Comparison of ENCODE assay signal across 30 cellular contexts in the genomic region with DNA sequence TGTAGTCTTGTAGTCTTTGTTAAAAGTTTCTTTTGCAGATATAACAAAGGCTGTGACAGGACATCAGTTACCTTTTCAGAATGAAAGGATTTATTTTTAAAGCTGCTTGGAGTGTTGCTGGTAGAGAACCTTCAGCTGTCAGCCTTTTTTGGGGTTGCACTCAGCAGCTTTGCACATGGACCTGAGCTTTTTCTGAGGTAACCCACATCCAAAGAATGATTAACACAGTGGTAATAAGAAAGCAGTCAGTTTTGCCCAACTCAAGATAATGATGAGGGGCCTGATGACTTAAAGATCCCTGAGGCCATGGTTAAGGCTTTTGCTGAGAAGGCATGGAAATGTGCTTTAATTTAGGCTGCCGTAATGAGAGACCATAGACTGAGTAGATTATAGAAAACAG.
A peak's percentile ranks its signal among the peaks of the same experiment; 100 is the strongest.
DNase-seq lines count a peak whose midpoint lies in the region; ATAC-seq and TF ChIP-seq lines count a peak whose summit lies in the region.
"Had no signal": no experiment of that assay in that cellular context is flagged by ENCODE, and none has a peak within 500 bp of the region (broad histone marks: within the 10 kb centered on the region; RNA-seq: fewer than 3 reads in every experiment).

No MANE protein-coding gene starts in this region.

- intact Hi-C loops in transverse colon (cut with DNase I; ENCODE audit: low total_unique reads), result no loop called here
- intact Hi-C loops in CD4-positive, alpha-beta T cell (cut with DNase I, micrococcal nuclease), result no loop called here

- H3K27me3 Mint-ChIP-seq in CD4-positive, alpha-beta T cell, result no peaks in the 10 kb centered on the region
- no peaks in the 10 kb centered on the region for H3K27me3 Mint-ChIP-seq in T-cell
- H3K27me3 Mint-ChIP-seq: activated naive CD8-positive, alpha-beta T cell treated with anti-CD3 and anti-CD28 coated beads, Interleukin-2, amount 50 U/mL, for 24 hours; activated T-cell treated with anti-CD3 and anti-CD28 coated beads, Interleukin-2, amount 50 U/mL, for 24 hours; dendritic cell treated with granulocyte-macrophage colony-stimulating factor and Interleukin-4, amounts not matched to agents 40 ng/mL and 50 ng/mL, for 4 days; memory B cell had no signal

- no peak overlapping the region for H3K4me3 ChIP-seq in transverse colon
- H3K4me3 ChIP-seq: esophagus squamous epithelium, stomach, thyroid gland had no signal

- no peaks in the 10 kb centered on the region for H3K36me3 ChIP-seq in transverse colon
- H3K36me3 ChIP-seq: esophagus squamous epithelium, stomach, thyroid gland had no signal

- no peaks in the 10 kb centered on the region for H3K4me1 Mint-ChIP-seq in CD4-positive, alpha-beta T cell (ENCODE audit: low read depth)
- H3K4me1 Mint-ChIP-seq in T-cell, result no peaks in the 10 kb centered on the region
- H3K4me1 Mint-ChIP-seq: activated naive CD8-positive, alpha-beta T cell treated with anti-CD3 and anti-CD28 coated beads, Interleukin-2, amount 50 U/mL, for 24 hours; immature natural killer cell; memory B cell had no signal

- no peaks in the 10 kb centered on the region for H3K4me1 ChIP-seq in transverse colon
- H3K4me1 ChIP-seq: esophagus squamous epithelium, parathyroid adenoma, stomach, thyroid gland had no signal

- no peaks in the 10 kb centered on the region for H3K9me3 ChIP-seq in transverse colon
- H3K9me3 ChIP-seq in CD4-positive, alpha-beta T cell (ENCODE audit: control insufficient read depth, low read length), result no peaks in the 10 kb centered on the region
- H3K9me3 ChIP-seq: esophagus squamous epithelium, SK-N-SH, stomach, thyroid gland had no signal

- H3K27ac Mint-ChIP-seq in CD4-positive, alpha-beta T cell, result no peak overlapping the region
- no peak overlapping the region for H3K27ac Mint-ChIP-seq in T-cell
- H3K27ac Mint-ChIP-seq: activated naive CD8-positive, alpha-beta T cell treated with anti-CD3 and anti-CD28 coated beads, Interleukin-2, amount 50 U/mL, for 24 hours; activated T-cell treated with anti-CD3 and anti-CD28 coated beads, Interleukin-2, amount 50 U/mL, for 24 hours; dendritic cell treated with granulocyte-macrophage colony-stimulating factor and Interleukin-4, amounts not matched to agents 40 ng/mL and 50 ng/mL, for 4 days; immature natural killer cell; memory B cell had no signal

- ATAC-seq in GM18502 (IDR thresholded peaks at IDR 0.05; ENCODE audit: poor library complexity, unreplicated experiment) (peak; percentile 47), GM19438 (IDR thresholded peaks at IDR 0.05; ENCODE audit: low read depth, unreplicated experiment) (peak; percentile 75), HG02759 (IDR thresholded peaks at IDR 0.05; ENCODE audit: unreplicated experiment) (peak; percentile 50), HG03342 (IDR thresholded peaks at IDR 0.05; ENCODE audit: unreplicated experiment) (peak; percentile 58), T-cell (replicated peaks in 1 of 4) (no peak)
- ATAC-seq in CD4-positive, alpha-beta T cell (ENCODE audit: poor library complexity), result no peak
- ATAC-seq: activated naive CD8-positive, alpha-beta T cell treated with anti-CD3 and anti-CD28 coated beads, Interleukin-2, amount 50 U/mL, for 24 hours; left lobe of liver had no signal

- no peaks in the 10 kb centered on the region for H3K36me3 Mint-ChIP-seq in CD4-positive, alpha-beta T cell (ENCODE audit: low read depth)
- H3K36me3 Mint-ChIP-seq in T-cell, result no peaks in the 10 kb centered on the region
- H3K36me3 Mint-ChIP-seq: immature natural killer cell, memory B cell had no signal

- POLR2A ChIA-PET in CD4-positive, alpha-beta T cell (lab: Charles Lee), result no interaction called here
- POLR2A ChIA-PET in T-cell (lab: Charles Lee), result no interaction called here

- CTCF ChIA-PET in CD4-positive, alpha-beta T cell (lab: Charles Lee), result no interaction called here
- CTCF ChIA-PET in T-cell (lab: Charles Lee), result no interaction called here

- no peaks in the 10 kb centered on the region for H3K27me3 ChIP-seq in transverse colon
- no peaks in the 10 kb centered on the region for H3K27me3 ChIP-seq in CD4-positive, alpha-beta T cell (ENCODE audit: control insufficient read depth, insufficient read depth, low read length)
- H3K27me3 ChIP-seq: esophagus squamous epithelium, stomach, thyroid gland had no signal

- no peak for TF ChIP-seq CTCF in transverse colon (IDR thresholded peaks at IDR 0.05)
- TF ChIP-seq CTCF in CD4-positive, alpha-beta T cell (IDR thresholded peaks at IDR 0.05), result no peak

- H3K4me3 Mint-ChIP-seq in CD4-positive, alpha-beta T cell, result no peak overlapping the region
- H3K4me3 Mint-ChIP-seq in T-cell, result no peak overlapping the region
- H3K4me3 Mint-ChIP-seq: activated naive CD8-positive, alpha-beta T cell treated with anti-CD3 and anti-CD28 coated beads, Interleukin-2, amount 50 U/mL, for 24 hours; activated T-cell treated with anti-CD3 and anti-CD28 coated beads, Interleukin-2, amount 50 U/mL, for 24 hours; dendritic cell treated with granulocyte-macrophage colony-stimulating factor and Interleukin-4, amounts not matched to agents 40 ng/mL and 50 ng/mL, for 4 days; immature natural killer cell; memory B cell; neural crest cell had no signal

- TF ChIP-seq EP300 in transverse colon (IDR thresholded peaks at IDR 0.05; ENCODE audit: low read depth), result no peak

- no peak for DNase-seq in SHP77 treated with DMSO at 0.1 percent for 48 hours (lab: John Stamatoyannopoulos, UW)
- no peak for DNase-seq in transverse colon
- no peak for DNase-seq in CD4-positive, alpha-beta T cell
- no peak for DNase-seq in T-cell
- DNase-seq: 8988T; activated CD4-positive, alpha-beta T cell treated with anti-CD3 and anti-CD28 coated beads for 48 hours; activated naive CD8-positive, alpha-beta T cell treated with anti-CD3 and anti-CD28 coated beads, Interleukin-2, amount 50 U/mL, for 24 hours; activated T-cell treated with anti-CD3 and anti-CD28 coated beads, Interleukin-2, amount 50 U/mL, for 24 hours; central memory CD4-positive, alpha-beta T cell; esophagus squamous epithelium; HCEC 1CT; hippocampal formation; immature natural killer cell; IMR-90; NCI-H1694; NCI-H446 treated with DMSO at 0.1 percent for 48 hours; SK-N-SH; small intestine; stimulated activated CD8-positive, alpha-beta memory T cell treated with anti-CD3 and anti-CD28 coated beads, Interleukin-4, amount 100 ng/mL, for 48 hours; stomach; thyroid gland had no signal

- in situ Hi-C loops in transverse colon (cut with MboI; ENCODE audit: low pct_ligation_motif_present in 1 of 4, low pct_unique_long_range_greater_than_20kb in 1 of 4, low sequenced_read_pairs in 3 of 4), result no loop called here

- TF ChIP-seq POLR2A in transverse colon (IDR thresholded peaks at IDR 0.05), result no peak

- peaks cover 3% of the 10 kb centered on the region for H3K9me3 Mint-ChIP-seq in CD4-positive, alpha-beta T cell
- H3K9me3 Mint-ChIP-seq in T-cell, result peaks cover 0 to 27% (median 8%) of the 10 kb centered on the region in 3 donors
- H3K9me3 Mint-ChIP-seq: neural crest cell had no signal

- H3K27ac ChIP-seq in transverse colon, result no peak overlapping the region
- H3K27ac ChIP-seq in CD4-positive, alpha-beta T cell (ENCODE audit: low read depth, low read length), result no peak overlapping the region
- H3K27ac ChIP-seq: esophagus squamous epithelium, parathyroid adenoma, stomach, thyroid gland had no signal

- 95% methylated on average over 1 of the region's 1 CpG; no CpG with 5 or more reads in 1 of the 2 donors for WGBS in transverse colon (ENCODE audit: low coverage in 1 of 2), 2 donors

Comparison
In these comparisons a context has a peak if more than half of its experiments do, and no peak if none do; other contexts are left out.
1. ATAC-seq: peak in GM18502 (single experiment), GM19438 (single experiment), HG02759 (single experiment) and HG03342 (single experiment); none in CD4-positive, alpha-beta T cell (single experiment) and T-cell (0 of 4).